In genomic region chr6:100693249-100693927, GRCh38 we compare ENCODE assay signal across 22 cellular contexts.
A peak's percentile ranks its signal among the peaks of the same experiment; 100 is the strongest.
DNase-seq lines count a peak whose midpoint lies in the region; ATAC-seq lines count a peak whose summit lies in the region.
"Had no signal": no experiment of that assay in that cellular context is flagged by ENCODE, and none has a peak within 500 bp of the region (broad histone marks: within the 10 kb centered on the region; RNA-seq: fewer than 3 reads in every experiment).

No MANE protein-coding gene starts in this region.

- DNase-seq in SIG-M5 treated with dmso at 0.1 percent for 504 hours (lab: John Stamatoyannopoulos, UW; ENCODE audit: unreplicated experiment) (no peak), AG20443 (ENCODE audit: low spot score) (no peak)
- DNase-seq in stimulated activated CD8-positive, alpha-beta memory T cell treated with anti-CD3 and anti-CD28 coated beads, Interleukin-4, amount 100 ng/mL, for 48 hours, result no peak
- DNase-seq: BE2C, DMS53, GDM1, HCEC 1CT, KBM-7, NCI-H1092 treated with DMSO at 0.1 percent for 48 hours, NCI-H1436 treated with DMSO at 0.1 percent for 48 hours, NCI-H1930, NCI-H446, NCI-H526, OCI-M1, T-helper 9 cell had no signal

- ATAC-seq in GM18870 (IDR thresholded peaks at IDR 0.05; ENCODE audit: unreplicated experiment), result peak; percentile 49
- peak; percentile 28 for ATAC-seq in GM19468 (IDR thresholded peaks at IDR 0.05; ENCODE audit: extremely low read depth, unreplicated experiment)
- ATAC-seq in HG02981 (IDR thresholded peaks at IDR 0.05; ENCODE audit: unreplicated experiment), result peak; percentile 57
- peak; percentile 45 for ATAC-seq in HG03432 (IDR thresholded peaks at IDR 0.05; ENCODE audit: unreplicated experiment)
- ATAC-seq in HG02884 (IDR thresholded peaks at IDR 0.05; ENCODE audit: unreplicated experiment), result no peak
- ATAC-seq: GM23338, Right ventricle myocardium inferior had no signal
